ENCODE assay signal across 9 cellular contexts in genomic region chr7:128407751-128408708, GRCh38. TPM values are rescaled to one million over a fixed set of nuclear protein-coding genes. Genes with fewer than 3 reads are reported as not detected.
DNase-seq lines count a peak whose midpoint lies in the region; ATAC-seq and TF ChIP-seq lines count a peak whose summit lies in the region.
"Had no signal": no experiment of that assay in that cellular context is flagged by ENCODE, and none has a peak within 500 bp of the region (broad histone marks: within the 10 kb centered on the region; RNA-seq: fewer than 3 reads in every experiment).

No MANE protein-coding gene starts in this region.

- H3K4me3 ChIP-seq in CD8-positive, alpha-beta T cell (ENCODE audit: low read depth, low read length) = no peak overlapping the region
- peak overlapping the region; percentile 76 for H3K4me3 ChIP-seq in NB4 (ENCODE audit: low read depth, low read length)
- peak overlapping the region in 1 of 2 donors; percentile 55 for H3K4me3 ChIP-seq in neuronal stem cell (ENCODE audit: low read length in 2 of 2)

- no peak overlapping the region for H2BK12ac ChIP-seq in neuronal stem cell (ENCODE audit: low read length)

- H2BK5ac ChIP-seq in neuronal stem cell (ENCODE audit: low read length) = no peak overlapping the region

- peak overlapping the region; percentile 87 for H3K4me3 Mint-ChIP-seq in CD8-positive, alpha-beta T cell

- no peaks in the 10 kb centered on the region for H3K9me3 ChIP-seq in CD8-positive, alpha-beta T cell (ENCODE audit: low read length)
- H3K9me3 ChIP-seq in neuronal stem cell (replicated peaks in 1 of 2; ENCODE audit: control insufficient read depth in 2 of 2, insufficient read depth in 1 of 2, low read depth in 1 of 2, low read length in 2 of 2) = no peaks in the 10 kb centered on the region

- POLR2A ChIA-PET in CD8-positive, alpha-beta T cell (lab: Charles Lee) = interaction anchor here (0.9 to 1.7 kb wide), 4 partner anchors 10 to 64 kb away, joined by 4 to 7 read pairs (median 4); partner anchors contain the start of gene RBM28

- intact Hi-C loops in CD8-positive, alpha-beta T cell (cut with DNase I, micrococcal nuclease) = loop anchor here (5.0 to 10.0 kb wide), 4 partner anchors 61 to 817 kb away; partner anchors contain the start of genes AHCYL2 (in 1 of the 2) and SND1 (in 1 of the 2)

- peak overlapping the region; percentile 92 for H2AFZ ChIP-seq in neuronal stem cell (ENCODE audit: low read length)

- CTCF ChIA-PET in CD8-positive, alpha-beta T cell (lab: Charles Lee) = interaction anchor here (0.5 to 18.5 kb wide), 10 partner anchors 9 to 61 kb away, joined by 3 to 389 read pairs (median 6); no protein-coding TSS in a partner anchor

- H3K27ac Mint-ChIP-seq in CD8-positive, alpha-beta T cell = peak overlapping the region; percentile 37

- H3K23ac ChIP-seq in neuronal stem cell (ENCODE audit: low read depth, low read length, poor library complexity) = no peak overlapping the region

- no peak overlapping the region for H2BK120ac ChIP-seq in neuronal stem cell (ENCODE audit: low read depth, low read length)

- H3K27ac ChIP-seq in CD8-positive, alpha-beta T cell (ENCODE audit: low read depth, low read length) = no peak overlapping the region
- no peak overlapping the region for H3K27ac ChIP-seq in neuronal stem cell (replicated peaks; ENCODE audit: low read length)

- no peak for TF ChIP-seq POLR2A in NB4 (IDR thresholded peaks at IDR 0.05; ENCODE audit: extremely low read depth, insufficient read length)

- H3K4me1 Mint-ChIP-seq in CD8-positive, alpha-beta T cell (ENCODE audit: low read depth) = peaks cover 51% of the 10 kb centered on the region

- peak overlapping the region; percentile 7 for H2AK5ac ChIP-seq in neuronal stem cell (ENCODE audit: low read depth, low read length)

- H3K9ac ChIP-seq in neuronal stem cell (ENCODE audit: low read depth, low read length, poor library complexity) = no peak overlapping the region

- H3K4me2 ChIP-seq in neuronal stem cell (ENCODE audit: insufficient read depth, low read length, poor library complexity, severe bottlenecking) = no peak overlapping the region

- H3K36me3 Mint-ChIP-seq in CD8-positive, alpha-beta T cell = peaks cover 5% of the 10 kb centered on the region

- TF ChIP-seq CTCF in CD8-positive, alpha-beta T cell (IDR thresholded peaks at IDR 0.05) = no peak
- TF ChIP-seq CTCF in NB4 (IDR thresholded peaks at IDR 0.05; ENCODE audit: low read depth, low read length) = no peak

- peaks cover 2% of the 10 kb centered on the region for H3K79me1 ChIP-seq in neuronal stem cell (ENCODE audit: low read depth, low read length)

- no peak for DNase-seq in CD8-positive, alpha-beta T cell
- peak; percentile 72 for DNase-seq in NB4 (ENCODE audit: low read depth)
- peak; percentile 41 for DNase-seq in dermis blood vessel endothelial cell
- no peak for DNase-seq in neuronal stem cell (ENCODE audit: low spot score)
- DNase-seq in effector CD4-positive, alpha-beta T cell = no peak
- DNase-seq: OCI-M1 had no signal

- no peaks in the 10 kb centered on the region for H3K27me3 Mint-ChIP-seq in CD8-positive, alpha-beta T cell (ENCODE audit: low read depth)

- H3K4me1 ChIP-seq in CD8-positive, alpha-beta T cell (ENCODE audit: insufficient read depth, low read length) = peaks cover 47% of the 10 kb centered on the region
- H3K4me1 ChIP-seq in neuronal stem cell (ENCODE audit: control insufficient read depth in 2 of 2, insufficient read depth in 1 of 2, low read depth in 1 of 2, low read length in 2 of 2) = peaks cover 23 to 29% of the 10 kb centered on the region in 2 donors

- H3K36me3 ChIP-seq in CD8-positive, alpha-beta T cell (ENCODE audit: insufficient read depth, low read length) = no peaks in the 10 kb centered on the region
- no peaks in the 10 kb centered on the region for H3K36me3 ChIP-seq in neuronal stem cell (replicated peaks in 1 of 2; ENCODE audit: control insufficient read depth in 2 of 2, insufficient read depth in 2 of 2, low read length in 2 of 2)

- H3K27me3 ChIP-seq in CD8-positive, alpha-beta T cell (ENCODE audit: insufficient read depth, low read length) = no peaks in the 10 kb centered on the region
- H3K27me3 ChIP-seq in neuronal stem cell (ENCODE audit: control insufficient read depth in 3 of 3, insufficient read depth in 3 of 3, low read depth in 1 of 3, low read length in 3 of 3) = peaks cover 0 to 62% (median 13%) of the 10 kb centered on the region in 3 experiments

- no peak overlapping the region for H3K14ac ChIP-seq in neuronal stem cell (ENCODE audit: low read length)

- H3K4ac ChIP-seq in neuronal stem cell (ENCODE audit: low read length) = no peak overlapping the region

- WGBS in neuronal stem cell (ENCODE audit: extremely low coverage in 2 of 2, insufficient read length in 2 of 2, insufficient replicate concordance in 1 of 2), 2 donors = no CpG with 5 or more reads among the region's 11 CpGs

- no peak overlapping the region for H4K91ac ChIP-seq in neuronal stem cell (ENCODE audit: low read depth, low read length, poor library complexity)

- no peaks in the 10 kb centered on the region for H3K9me3 Mint-ChIP-seq in CD8-positive, alpha-beta T cell

- ATAC-seq in CD8-positive, alpha-beta T cell = no peak
- ATAC-seq in GM18498 (IDR thresholded peaks at IDR 0.05; ENCODE audit: unreplicated experiment) = no peak
- no peak for ATAC-seq in GM21423 (IDR thresholded peaks at IDR 0.05; ENCODE audit: unreplicated experiment)
- no peak for ATAC-seq in GM19397 (IDR thresholded peaks at IDR 0.05; ENCODE audit: unreplicated experiment)

- H2BK15ac ChIP-seq in neuronal stem cell (ENCODE audit: low read length) = peak overlapping the region; percentile 6

- no peak overlapping the region for H4K8ac ChIP-seq in neuronal stem cell (ENCODE audit: low read depth, low read length)

- H3K18ac ChIP-seq in neuronal stem cell (ENCODE audit: low read length) = peak overlapping the region; percentile 20

RNA-seq across cellular contexts. Expression of gene IMPDH1, which starts 1.8 kb away (rescaled TPM):
- total RNA-seq in CD8-positive, alpha-beta T cell = 10 to 100 TPM; 19.6 to 20.6 TPM
- total RNA-seq in dermis blood vessel endothelial cell = 59.6 and 107 TPM in 2 replicates
- polyA plus RNA-seq in neuronal stem cell (2013, experiment 1 of 2) = 39.6 TPM
- 38.1 TPM for polyA plus RNA-seq in neuronal stem cell (2013, experiment 2 of 2)

RNA-seq across cellular contexts. Expression of gene PRRT4, which starts 46.5 kb away (rescaled TPM):
- total RNA-seq in CD8-positive, alpha-beta T cell = under 1 TPM in 1 of 2 experiments, not detected in 1; 0.28 TPM
- total RNA-seq in dermis blood vessel endothelial cell = not detected in 2 replicates
- polyA plus RNA-seq in neuronal stem cell (2013, experiment 1 of 2) = 1.2 TPM
- polyA plus RNA-seq in neuronal stem cell (2013, experiment 2 of 2) = 1.4 TPM

RNA-seq across cellular contexts. Expression of gene HILPDA, which starts 47.6 kb away (rescaled TPM):
- total RNA-seq in CD8-positive, alpha-beta T cell = 1 to 10 TPM; 1.3 to 2.0 TPM
- 9.3 and 10.9 TPM in 2 replicates for total RNA-seq in dermis blood vessel endothelial cell
- polyA plus RNA-seq in neuronal stem cell (2013, experiment 1 of 2) = 45.8 TPM
- 43.6 TPM for polyA plus RNA-seq in neuronal stem cell (2013, experiment 2 of 2)

Comparison
In these comparisons a context has a peak if more than half of its experiments do, and no peak if none do; other contexts are left out.
1. DNase-seq: peak in NB4 (single experiment) and dermis blood vessel endothelial cell (single experiment); none in CD8-positive, alpha-beta T cell (0 of 7), neuronal stem cell (single experiment) and effector CD4-positive, alpha-beta T cell (single experiment).